ENCODE assay signal across 29 cellular contexts in genomic region chr4:139246166-139246565, GRCh38. TPM values are rescaled to one million over a fixed set of nuclear protein-coding genes. Genes with fewer than 3 reads are reported as not detected.
A peak's percentile ranks its signal among the peaks of the same experiment; 100 is the strongest.
DNase-seq lines count a peak whose midpoint lies in the region; ATAC-seq and TF ChIP-seq lines count a peak whose summit lies in the region.
"Had no signal": no experiment of that assay in that cellular context is flagged by ENCODE, and none has a peak within 500 bp of the region (broad histone marks: within the 10 kb centered on the region; RNA-seq: fewer than 3 reads in every experiment).

No MANE protein-coding gene starts in this region.

- no peaks in the 10 kb centered on the region for H3K9me3 ChIP-seq in fibroblast of lung (ENCODE audit: control insufficient read depth, insufficient read depth, low read depth, low read length)
- H3K9me3 ChIP-seq in smooth muscle cell (replicated peaks; ENCODE audit: low read depth) = no peaks in the 10 kb centered on the region
- H3K9me3 ChIP-seq in left ventricle myocardium inferior (replicated peaks) = no peaks in the 10 kb centered on the region
- H3K9me3 ChIP-seq: left lung, prostate gland had no signal

- H3K9ac ChIP-seq in fibroblast of lung (ENCODE audit: insufficient read depth, low read length) = no peak overlapping the region
- H3K9ac ChIP-seq in smooth muscle cell (ENCODE audit: low read depth) = no peak overlapping the region

- no peaks in the 10 kb centered on the region for H3K36me3 Mint-ChIP-seq in GM23338 (ENCODE audit: low read depth)
- H3K36me3 Mint-ChIP-seq: activated CD4-positive, alpha-beta memory T cell treated with anti-CD3 and anti-CD28 coated beads for 36 hours; activated naive CD4-positive, alpha-beta T cell treated with anti-CD3 and anti-CD28 coated beads, Interleukin-2, amount 10 ng/mL, durations not matched to agents 7 days and 5 days had no signal

- H3K27me3 ChIP-seq in GM23338 (ENCODE audit: insufficient read depth) = no peaks in the 10 kb centered on the region
- no peaks in the 10 kb centered on the region for H3K27me3 ChIP-seq in fibroblast of lung (ENCODE audit: control insufficient read depth, insufficient read depth, low read length)
- H3K27me3 ChIP-seq in smooth muscle cell (ENCODE audit: low read depth) = no peaks in the 10 kb centered on the region
- no peaks in the 10 kb centered on the region for H3K27me3 ChIP-seq in left ventricle myocardium inferior (ENCODE audit: low read depth)
- H3K27me3 ChIP-seq: left lung had no signal

- H3K27ac Mint-ChIP-seq in GM23338 = no peak overlapping the region
- H3K27ac Mint-ChIP-seq: activated CD4-positive, alpha-beta memory T cell treated with anti-CD3 and anti-CD28 coated beads for 36 hours; activated naive CD4-positive, alpha-beta T cell treated with anti-CD3 and anti-CD28 coated beads, Interleukin-2, amount 10 ng/mL, durations not matched to agents 7 days and 5 days; activated T-helper 1 cell treated with anti-CD3 and anti-CD28 coated beads, Interleukin-12 subunit alpha, Interleukin-12 subunit beta, Interleukin-2, Interleukin-4 antibody, amounts not matched to agents 30 ng/mL and 10 ng/mL and 1 ng/mL, durations not matched to agents 14 hours and 24 hours and 36 hours; T-helper 17 cell had no signal

- ATAC-seq in GM23338 = no peak
- no peak for ATAC-seq in GM18909 (IDR thresholded peaks at IDR 0.05; ENCODE audit: poor library complexity, unreplicated experiment)
- ATAC-seq: left lung, sciatic nerve, T-helper 17 cell had no signal

- no peak overlapping the region for H3K4me2 ChIP-seq in GM23338
- no peak overlapping the region for H3K4me2 ChIP-seq in fibroblast of lung (ENCODE audit: extremely low read depth, insufficient read depth, low read length)
- H3K4me2 ChIP-seq in smooth muscle cell = no peak overlapping the region

- H2AFZ ChIP-seq in GM23338 (peak overlapping the region; percentile 1), fibroblast of lung (ENCODE audit: low read length) (peak overlapping the region; percentile 6), smooth muscle cell (ENCODE audit: low read depth) (no peak overlapping the region)

- no peak overlapping the region for H3K4me3 ChIP-seq in GM23338
- no peak overlapping the region for H3K4me3 ChIP-seq in fibroblast of lung (replicated peaks in 1 of 4; ENCODE audit: control extremely low read depth in 1 of 4, insufficient read depth in 1 of 4, low read depth in 3 of 4, low read length in 4 of 4)
- no peak overlapping the region for H3K4me3 ChIP-seq in smooth muscle cell
- no peak overlapping the region for H3K4me3 ChIP-seq in left ventricle myocardium inferior
- H3K4me3 ChIP-seq: left lung, prostate gland had no signal

- no peaks in the 10 kb centered on the region for H3K36me3 ChIP-seq in GM23338 (ENCODE audit: insufficient read depth)
- H3K36me3 ChIP-seq in fibroblast of lung (ENCODE audit: control insufficient read depth, insufficient read depth, low read length) = no peaks in the 10 kb centered on the region
- H3K36me3 ChIP-seq in smooth muscle cell (ENCODE audit: low read depth) = no peaks in the 10 kb centered on the region
- no peaks in the 10 kb centered on the region for H3K36me3 ChIP-seq in left ventricle myocardium inferior
- H3K36me3 ChIP-seq: left lung, prostate gland had no signal

- H3K27me3 Mint-ChIP-seq in GM23338 (ENCODE audit: insufficient read depth, low read depth, poor library complexity) = peaks cover 1% of the 10 kb centered on the region
- H3K27me3 Mint-ChIP-seq: activated CD4-positive, alpha-beta memory T cell treated with anti-CD3 and anti-CD28 coated beads for 36 hours; activated naive CD4-positive, alpha-beta T cell treated with anti-CD3 and anti-CD28 coated beads, Interleukin-2, amount 10 ng/mL, durations not matched to agents 7 days and 5 days; IgD-negative memory B cell; T-helper 17 cell had no signal

- H3F3A ChIP-seq in GM23338 (replicated peaks; ENCODE audit: low read depth) (no peaks in the 10 kb centered on the region), smooth muscle cell (ENCODE audit: low read depth) (peaks cover 16% of the 10 kb centered on the region)

- CTCF ChIA-PET in RWPE1 (lab: Yijun Ruan, JAX) = no interaction called here

- H3K9me3 Mint-ChIP-seq in GM23338 = no peaks in the 10 kb centered on the region
- H3K9me3 Mint-ChIP-seq: activated CD4-positive, alpha-beta memory T cell treated with anti-CD3 and anti-CD28 coated beads for 36 hours; activated naive CD4-positive, alpha-beta T cell treated with anti-CD3 and anti-CD28 coated beads, Interleukin-2, amount 10 ng/mL, durations not matched to agents 7 days and 5 days; activated T-helper 1 cell treated with anti-CD3 and anti-CD28 coated beads, Interleukin-12 subunit alpha, Interleukin-12 subunit beta, Interleukin-2, Interleukin-4 antibody, amounts not matched to agents 30 ng/mL and 10 ng/mL and 1 ng/mL, durations not matched to agents 14 hours and 24 hours and 36 hours; IgD-negative memory B cell had no signal

- TF ChIP-seq CTCF in GM23338 (conservative IDR thresholded peaks at IDR 0.05; ENCODE audit: low read depth in 2 of 2) = no peak
- no peak for TF ChIP-seq CTCF in RWPE1 (conservative IDR thresholded peaks at IDR 0.05; ENCODE audit: low read depth)
- no peak for TF ChIP-seq CTCF in fibroblast of lung (conservative IDR thresholded peaks at IDR 0.05 in 1 of 2, IDR thresholded peaks at IDR 0.05 in 1 of 2; ENCODE audit: low read depth in 1 of 2, low read length in 2 of 2)
- no peak for TF ChIP-seq CTCF in smooth muscle cell (IDR thresholded peaks at IDR 0.05; ENCODE audit: borderline replicate concordance, insufficient read depth, poor library complexity, severe bottlenecking)
- TF ChIP-seq CTCF in left ventricle myocardium inferior (IDR thresholded peaks at IDR 0.05; ENCODE audit: borderline replicate concordance) = no peak

- no peak overlapping the region for H3K4me3 Mint-ChIP-seq in GM23338
- H3K4me3 Mint-ChIP-seq: activated CD4-positive, alpha-beta memory T cell treated with anti-CD3 and anti-CD28 coated beads for 36 hours; activated naive CD4-positive, alpha-beta T cell treated with anti-CD3 and anti-CD28 coated beads, Interleukin-2, amount 10 ng/mL, durations not matched to agents 7 days and 5 days; activated T-helper 1 cell treated with anti-CD3 and anti-CD28 coated beads, Interleukin-12 subunit alpha, Interleukin-12 subunit beta, Interleukin-2, Interleukin-4 antibody, amounts not matched to agents 30 ng/mL and 10 ng/mL and 1 ng/mL, durations not matched to agents 14 hours and 24 hours and 36 hours; IgD-negative memory B cell; T-helper 17 cell had no signal

- POLR2A ChIA-PET in RWPE1 (lab: Yijun Ruan, JAX; ENCODE audit: low non-redundant PET) = no interaction called here

- H4K20me1 ChIP-seq in GM23338 (replicated peaks; ENCODE audit: insufficient read depth) (no peaks in the 10 kb centered on the region), fibroblast of lung (ENCODE audit: control insufficient read depth, extremely low read depth, insufficient read depth, low read length) (no peaks in the 10 kb centered on the region), smooth muscle cell (ENCODE audit: low read depth) (no peaks in the 10 kb centered on the region)

- H3K4me1 Mint-ChIP-seq in GM23338 = peaks cover 17% of the 10 kb centered on the region
- H3K4me1 Mint-ChIP-seq: activated naive CD4-positive, alpha-beta T cell treated with anti-CD3 and anti-CD28 coated beads, Interleukin-2, amount 10 ng/mL, durations not matched to agents 7 days and 5 days; IgD-negative memory B cell had no signal

- H3K4me1 ChIP-seq in GM23338 (ENCODE audit: insufficient read depth) (peaks cover 18% of the 10 kb centered on the region), fibroblast of lung (ENCODE audit: control insufficient read depth, extremely low read depth, insufficient read depth, low read length) (peaks cover 19% of the 10 kb centered on the region), smooth muscle cell (ENCODE audit: low read depth) (no peaks in the 10 kb centered on the region), left ventricle myocardium inferior (no peaks in the 10 kb centered on the region)
- H3K4me1 ChIP-seq: prostate gland had no signal

- DNase-seq in GM23338 (ENCODE audit: low spot score) (no peak), RWPE1 (ENCODE audit: low spot score) (no peak), fibroblast of lung (ENCODE audit: low read depth in 2 of 2) (no peak), smooth muscle cell (lab: John Stamatoyannopoulos, UW; ENCODE audit: unreplicated experiment) (no peak), anterior cingulate cortex (lab: John Stamatoyannopoulos, UW) (no peak), left ventricle myocardium inferior (no peak)
- DNase-seq: activated CD4-positive, alpha-beta memory T cell treated with anti-CD3 and anti-CD28 coated beads for 36 hours; activated CD4-positive, CD25-positive, alpha-beta regulatory T cell treated with anti-CD3 and anti-CD28 coated beads, Interleukin-2, amount 50 U/mL, for 72 hours; activated CD8-positive, alpha-beta memory T cell treated with anti-CD3 and anti-CD28 coated beads, Interleukin-2, amount 50 U/mL, for 4 hours; activated naive CD4-positive, alpha-beta T cell treated with anti-CD3 and anti-CD28 coated beads, Interleukin-2, amount 10 ng/mL, durations not matched to agents 7 days and 5 days; amygdala; DMS79; effector CD8-positive, alpha-beta T cell; GDM1; glutamatergic neuron; HCEC 1CT; left lung; NCI-H1048; NCI-H446 treated with DMSO at 0.1 percent for 48 hours; NCI-H82; nucleus accumbens; RPMI8226; stimulated activated CD4-positive, alpha-beta T cell treated with anti-CD3 and anti-CD28 coated beads, Interleukin-4, amount 100 ng/mL, for 4 hours; T-helper 17 cell had no signal

- H3K27ac ChIP-seq in GM23338 (ENCODE audit: low read depth) (0 out of 2 replicates have a peak overlapping the region, but pooled peaks have one; percentile 0), RWPE1 (peak overlapping the region; percentile 36; the same call in 1 of the 2 replicates), fibroblast of lung (ENCODE audit: insufficient read depth, low read length) (peak overlapping the region; percentile 49), smooth muscle cell (ENCODE audit: low read depth) (peak overlapping the region; percentile 28), left ventricle myocardium inferior (replicated peaks) (no peak overlapping the region)
- H3K27ac ChIP-seq: left lung, prostate gland had no signal

- intact Hi-C loops in left ventricle myocardium inferior (cut with micrococcal nuclease) = no loop called here

- no peaks in the 10 kb centered on the region for H3K9me2 ChIP-seq in GM23338 (ENCODE audit: insufficient read depth)

- H3K79me2 ChIP-seq in GM23338 (replicated peaks; ENCODE audit: insufficient read depth) (no peaks in the 10 kb centered on the region), fibroblast of lung (ENCODE audit: control insufficient read depth, insufficient read depth, low read length) (no peaks in the 10 kb centered on the region), smooth muscle cell (ENCODE audit: low read depth) (no peaks in the 10 kb centered on the region)

- WGBS in smooth muscle cell (ENCODE audit: low lambda C conversion rate) = 73% methylated on average over 3 of the region's 3 CpGs

RNA-seq across cellular contexts. Expression of gene MGARP, which starts 33.9 kb away (rescaled TPM):
- 2.4 and 2.8 TPM in 2 replicates for total RNA-seq in GM23338 (2014; rRNA removed; shearing (Covaris generic))
- polyA plus RNA-seq in GM23338 (2016; fragmentation: Nextera tagmentation; extraction: Ambion mirVana) (4.1 and 4.7 TPM in 2 replicates), fibroblast of lung (18.2 and 18.8 TPM in 2 replicates), smooth muscle cell (0.21 and 0.39 TPM in 2 replicates)
- total RNA-seq in fibroblast of lung (12.3 and 15.2 TPM in 2 replicates), smooth muscle cell (0.36 TPM in 1 of 2 replicates, not detected in the other), left ventricle myocardium inferior (0.60 TPM)
- polyA plus RNA-seq in fibroblast of lung (2012) = 12.3 and 13.1 TPM in 2 replicates
- polyA minus RNA-seq in fibroblast of lung (ENCODE audit: low replicate concordance) = 0.48 TPM in 1 of 2 replicates, not detected in the other
- total RNA-seq: activated T-helper 1 cell treated with anti-CD3 and anti-CD28 coated beads, Interleukin-12 subunit alpha, Interleukin-12 subunit beta, Interleukin-2, Interleukin-4 antibody, amounts not matched to agents 30 ng/mL and 10 ng/mL and 1 ng/mL, durations not matched to agents 14 hours and 24 hours and 36 hours; T-helper 17 cell had no signal

RNA-seq across cellular contexts. Expression of gene NAA15, which starts 55.1 kb away (rescaled TPM):
- total RNA-seq in GM23338 (2014; rRNA removed; shearing (Covaris generic)) = 95.0 and 101 TPM in 2 replicates
- polyA plus RNA-seq in GM23338 (2016; fragmentation: Nextera tagmentation; extraction: Ambion mirVana) (48.2 and 80.1 TPM in 2 replicates), fibroblast of lung (28.9 and 30.1 TPM in 2 replicates), smooth muscle cell (20.5 and 21.7 TPM in 2 replicates)
- total RNA-seq in fibroblast of lung (23.1 and 25.4 TPM in 2 replicates), smooth muscle cell (27.0 and 36.7 TPM in 2 replicates), left ventricle myocardium inferior (33.1 TPM)
- 25.3 and 31.9 TPM in 2 replicates for polyA plus RNA-seq in fibroblast of lung (2012)
- 1.4 and 6.6 TPM in 2 replicates for polyA minus RNA-seq in fibroblast of lung (ENCODE audit: low replicate concordance)

RNA-seq across cellular contexts. Expression of gene NDUFC1, which starts 56.1 kb away (rescaled TPM):
- 31.8 and 44.4 TPM in 2 replicates for total RNA-seq in GM23338 (2014; rRNA removed; shearing (Covaris generic))
- polyA plus RNA-seq in GM23338 (2016; fragmentation: Nextera tagmentation; extraction: Ambion mirVana) (367 and 418 TPM in 2 replicates), fibroblast of lung (36.9 and 40.1 TPM in 2 replicates), smooth muscle cell (169 and 196 TPM in 2 replicates)
- total RNA-seq in fibroblast of lung (34.7 and 47.9 TPM in 2 replicates), smooth muscle cell (54.0 and 56.8 TPM in 2 replicates), left ventricle myocardium inferior (222 TPM)
- 88.8 and 95.7 TPM in 2 replicates for polyA plus RNA-seq in fibroblast of lung (2012)
- 5.6 and 7.6 TPM in 2 replicates for polyA minus RNA-seq in fibroblast of lung (ENCODE audit: low replicate concordance)
